Comparison of ENCODE assay signal across 1 cellular context in the genomic region with DNA sequence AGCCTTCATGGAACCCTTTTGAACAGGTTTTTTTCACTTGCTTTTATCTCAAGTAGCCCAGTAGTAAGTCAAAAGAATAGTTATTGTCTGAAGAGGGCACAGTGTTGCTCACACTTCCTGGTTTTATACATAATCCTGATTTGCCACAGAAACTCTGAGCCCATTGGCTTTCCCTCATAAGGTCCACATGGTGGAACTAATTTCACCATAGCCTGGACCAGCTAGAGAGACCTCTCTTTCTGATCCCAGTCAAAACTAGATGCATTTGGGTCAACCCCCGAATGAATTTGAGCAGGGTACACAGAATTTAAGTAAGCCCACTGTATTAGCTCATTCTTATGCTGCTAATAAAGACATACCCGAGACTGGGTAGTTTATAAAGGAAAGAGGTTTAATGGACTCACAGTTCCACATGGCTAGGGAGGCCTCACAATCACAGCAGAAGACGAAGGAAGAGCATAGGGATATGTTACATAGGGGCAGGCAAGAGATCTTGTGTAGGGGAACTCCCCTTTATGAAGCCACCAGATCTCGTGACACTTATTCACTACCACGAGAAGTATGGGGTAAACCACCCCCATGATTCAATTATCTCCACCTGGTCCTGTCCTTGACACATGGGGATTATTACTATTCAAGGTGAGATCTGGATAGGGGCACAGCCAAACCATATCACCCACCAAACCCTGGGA.
TF ChIP-seq lines count a peak whose summit lies in the region.

No MANE protein-coding gene starts in this region.

TF ChIP-seq in GM12878, 131 proteins besides CTCF, POLR2A, EP300 and RAD21 (continued from another document):
- TF ChIP-seq CUX1 (IDR thresholded peaks at IDR 0.05; ENCODE audit: insufficient replicate concordance, low read depth, low read length) (no peak), SUPT20H (IDR thresholded peaks at IDR 0.05; ENCODE audit: borderline replicate concordance, control insufficient read depth, low read depth, low read length) (no peak), PKNOX1 (IDR thresholded peaks at IDR 0.05) (no peak), HDAC6 (IDR thresholded peaks at IDR 0.05; ENCODE audit: unreplicated experiment) (no peak), WRNIP1 (IDR thresholded peaks at IDR 0.05; ENCODE audit: borderline replicate concordance, low read depth, low read length) (no peak), RB1 (IDR thresholded peaks at IDR 0.05; ENCODE audit: borderline replicate concordance) (no peak), MTA2 (IDR thresholded peaks at IDR 0.05; ENCODE audit: low read depth) (no peak), TCF12 (IDR thresholded peaks at IDR 0.05; ENCODE audit: low read depth, low read length) (no peak), ZNF274 (IDR thresholded peaks at IDR 0.05; ENCODE audit: insufficient read depth, insufficient read length) (no peak), BHLHE40 (IDR thresholded peaks at IDR 0.05; ENCODE audit: borderline replicate concordance in 1 of 2, low read depth in 2 of 2, low read length in 1 of 2) (peak in 1 of 2 experiments; percentile 77; a peak in 2 of 4 replicates), SMAD1 (IDR thresholded peaks at IDR 0.05; ENCODE audit: low read depth, partially characterized antibody) (no peak), ATF7 (IDR thresholded peaks at IDR 0.05; ENCODE audit: low read depth) (0 out of 2 replicates have a peak, but pooled peaks have one; percentile 18), STAT3 (IDR thresholded peaks at IDR 0.05; ENCODE audit: low read depth, low read length) (no peak)
- TF ChIP-seq, protein P1, sequence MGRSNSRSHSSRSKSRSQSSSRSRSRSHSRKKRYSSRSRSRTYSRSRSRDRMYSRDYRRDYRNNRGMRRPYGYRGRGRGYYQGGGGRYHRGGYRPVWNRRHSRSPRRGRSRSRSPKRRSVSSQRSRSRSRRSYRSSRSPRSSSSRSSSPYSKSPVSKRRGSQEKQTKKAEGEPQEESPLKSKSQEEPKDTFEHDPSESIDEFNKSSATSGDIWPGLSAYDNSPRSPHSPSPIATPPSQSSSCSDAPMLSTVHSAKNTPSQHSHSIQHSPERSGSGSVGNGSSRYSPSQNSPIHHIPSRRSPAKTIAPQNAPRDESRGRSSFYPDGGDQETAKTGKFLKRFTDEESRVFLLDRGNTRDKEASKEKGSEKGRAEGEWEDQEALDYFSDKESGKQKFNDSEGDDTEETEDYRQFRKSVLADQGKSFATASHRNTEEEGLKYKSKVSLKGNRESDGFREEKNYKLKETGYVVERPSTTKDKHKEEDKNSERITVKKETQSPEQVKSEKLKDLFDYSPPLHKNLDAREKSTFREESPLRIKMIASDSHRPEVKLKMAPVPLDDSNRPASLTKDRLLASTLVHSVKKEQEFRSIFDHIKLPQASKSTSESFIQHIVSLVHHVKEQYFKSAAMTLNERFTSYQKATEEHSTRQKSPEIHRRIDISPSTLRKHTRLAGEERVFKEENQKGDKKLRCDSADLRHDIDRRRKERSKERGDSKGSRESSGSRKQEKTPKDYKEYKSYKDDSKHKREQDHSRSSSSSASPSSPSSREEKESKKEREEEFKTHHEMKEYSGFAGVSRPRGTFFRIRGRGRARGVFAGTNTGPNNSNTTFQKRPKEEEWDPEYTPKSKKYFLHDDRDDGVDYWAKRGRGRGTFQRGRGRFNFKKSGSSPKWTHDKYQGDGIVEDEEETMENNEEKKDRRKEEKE (IDR thresholded peaks at IDR 0.05), result no peak
- TF ChIP-seq, protein P2, sequence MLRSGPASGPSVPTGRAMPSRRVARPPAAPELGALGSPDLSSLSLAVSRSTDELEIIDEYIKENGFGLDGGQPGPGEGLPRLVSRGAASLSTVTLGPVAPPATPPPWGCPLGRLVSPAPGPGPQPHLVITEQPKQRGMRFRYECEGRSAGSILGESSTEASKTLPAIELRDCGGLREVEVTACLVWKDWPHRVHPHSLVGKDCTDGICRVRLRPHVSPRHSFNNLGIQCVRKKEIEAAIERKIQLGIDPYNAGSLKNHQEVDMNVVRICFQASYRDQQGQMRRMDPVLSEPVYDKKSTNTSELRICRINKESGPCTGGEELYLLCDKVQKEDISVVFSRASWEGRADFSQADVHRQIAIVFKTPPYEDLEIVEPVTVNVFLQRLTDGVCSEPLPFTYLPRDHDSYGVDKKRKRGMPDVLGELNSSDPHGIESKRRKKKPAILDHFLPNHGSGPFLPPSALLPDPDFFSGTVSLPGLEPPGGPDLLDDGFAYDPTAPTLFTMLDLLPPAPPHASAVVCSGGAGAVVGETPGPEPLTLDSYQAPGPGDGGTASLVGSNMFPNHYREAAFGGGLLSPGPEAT (IDR thresholded peaks at IDR 0.05; ENCODE audit: low read depth), result 0 out of 2 replicates have a peak, but pooled peaks have one; percentile 25
TF ChIP-seq in GM12878: peak in this region for 5.
